In the genomic region with DNA sequence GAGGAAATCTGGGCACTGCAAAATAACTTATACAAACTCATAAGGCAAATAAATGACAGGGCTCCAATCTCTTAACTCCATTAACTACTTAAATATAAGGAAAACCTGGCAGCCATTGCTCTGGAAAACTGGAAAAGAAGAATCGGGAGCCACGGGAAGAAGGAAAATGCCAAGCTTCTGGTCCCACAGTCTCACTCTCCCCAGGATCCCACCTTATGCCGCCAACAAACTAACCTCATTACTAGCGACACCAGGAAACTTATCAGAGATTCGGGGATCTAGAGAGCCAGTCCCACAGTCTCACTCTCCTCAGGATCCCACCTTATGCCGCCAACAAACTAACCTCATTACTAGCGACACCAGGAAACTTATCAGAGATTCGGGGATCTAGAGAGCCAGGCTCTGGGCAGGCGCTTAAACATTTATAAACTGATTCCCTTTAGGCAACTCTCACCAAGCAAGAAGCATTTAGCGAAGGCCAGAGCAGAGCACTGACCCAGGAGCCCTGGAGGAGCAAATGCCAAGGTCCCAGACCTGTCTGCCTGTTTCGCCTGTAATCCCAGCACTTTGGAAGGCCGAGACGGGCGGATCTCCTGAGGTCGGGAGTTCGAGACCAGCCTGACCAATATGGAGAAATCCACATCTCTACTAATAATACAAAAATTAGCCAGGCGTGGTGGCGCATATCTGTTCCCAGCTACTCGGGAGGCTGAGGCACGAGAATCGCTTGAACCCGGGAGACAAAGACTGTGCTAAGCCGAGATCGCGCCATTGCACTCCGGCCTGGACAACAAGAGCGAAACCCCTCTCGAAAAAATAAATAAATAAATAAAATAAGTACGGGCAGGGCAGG, we compare ENCODE assay signal across 8 cellular contexts. TPM values are rescaled to one million over a fixed set of nuclear protein-coding genes. Genes with fewer than 3 reads are reported as not detected.
A peak's percentile ranks its signal among the peaks of the same experiment; 100 is the strongest.
DNase-seq lines count a peak whose midpoint lies in the region; ATAC-seq and TF ChIP-seq lines count a peak whose summit lies in the region.

No MANE protein-coding gene starts in this region.

- no peak for TF ChIP-seq CTCF in heart right ventricle (IDR thresholded peaks at IDR 0.05)

- H3K27me3 Mint-ChIP-seq in activated CD4-positive, alpha-beta memory T cell treated with anti-CD3 and anti-CD28 coated beads, Interleukin-2, amount 10 ng/mL, durations not matched to agents 7 days and 5 days: peaks cover 17% of the 10 kb centered on the region
- H3K27me3 Mint-ChIP-seq in stimulated activated naive CD8-positive, alpha-beta T cell treated with anti-CD3 and anti-CD28 coated beads, Interleukin-15, amount 100 ng/mL, for 72 hours: peaks cover 21% of the 10 kb centered on the region

- H3K36me3 Mint-ChIP-seq in activated CD4-positive, alpha-beta memory T cell treated with anti-CD3 and anti-CD28 coated beads, Interleukin-2, amount 10 ng/mL, durations not matched to agents 7 days and 5 days (ENCODE audit: low read depth): peaks cover 30% of the 10 kb centered on the region

- H3K27ac Mint-ChIP-seq in activated CD4-positive, alpha-beta memory T cell treated with anti-CD3 and anti-CD28 coated beads, Interleukin-2, amount 10 ng/mL, durations not matched to agents 7 days and 5 days: peak overlapping the region; percentile 99
- peak overlapping the region; percentile 100 for H3K27ac Mint-ChIP-seq in stimulated activated naive CD8-positive, alpha-beta T cell treated with anti-CD3 and anti-CD28 coated beads, Interleukin-15, amount 100 ng/mL, for 72 hours

- H3K4me3 Mint-ChIP-seq in activated CD4-positive, alpha-beta memory T cell treated with anti-CD3 and anti-CD28 coated beads, Interleukin-2, amount 10 ng/mL, durations not matched to agents 7 days and 5 days: peak overlapping the region; percentile 100
- peak overlapping the region; percentile 100 for H3K4me3 Mint-ChIP-seq in stimulated activated naive CD8-positive, alpha-beta T cell treated with anti-CD3 and anti-CD28 coated beads, Interleukin-15, amount 100 ng/mL, for 72 hours

- no peak for DNase-seq in heart right ventricle
- no peak for DNase-seq in left ventricle myocardium superior
- DNase-seq in activated CD4-positive, alpha-beta memory T cell treated with anti-CD3 and anti-CD28 coated beads, Interleukin-2, amount 10 ng/mL, durations not matched to agents 7 days and 5 days: no peak
- DNase-seq in stimulated activated naive CD8-positive, alpha-beta T cell treated with anti-CD3 and anti-CD28 coated beads, Interleukin-15, amount 100 ng/mL, for 72 hours: no peak

- intact Hi-C loops in heart right ventricle (cut with DNase I): loop anchor here in 6 of 10 donors (2.0 to 10.0 kb wide), 4 partner anchors 63 to 78 kb away; partner anchors contain the start of gene C1orf216 (in 6 of the 6)
- intact Hi-C loops in left ventricle myocardium superior (cut with micrococcal nuclease): no loop called here

- CTCF ChIA-PET in activated CD4-positive, alpha-beta memory T cell treated with anti-CD3 and anti-CD28 coated beads, Interleukin-2, amount 10 ng/mL, durations not matched to agents 7 days and 5 days (lab: Charles Lee): interaction anchor here (1.0 to 1.2 kb wide), 2 partner anchors 75 kb away, joined by 3 read pairs; no protein-coding TSS in a partner anchor

- H3K27me3 ChIP-seq in heart right ventricle: peaks cover 0 to 26% (median 0%) of the 10 kb centered on the region in 7 donors
- H3K27me3 ChIP-seq in iPS-15b (ENCODE audit: control insufficient read depth, insufficient read depth, low read length): no peaks in the 10 kb centered on the region

- H3K9me3 ChIP-seq in heart right ventricle (no peaks in the 10 kb centered on the region), iPS-15b (ENCODE audit: control insufficient read depth, insufficient read depth, low read length) (no peaks in the 10 kb centered on the region)

- H3K4me1 ChIP-seq in heart right ventricle (peaks cover 7 to 56% (median 46%) of the 10 kb centered on the region in 9 donors), iPS-15b (ENCODE audit: control insufficient read depth, insufficient read depth, low read length) (peaks cover 13% of the 10 kb centered on the region)

- H3K9ac ChIP-seq in iPS-15b (ENCODE audit: low read depth, low read length): peak overlapping the region; percentile 90

- H3K9me3 Mint-ChIP-seq in activated CD4-positive, alpha-beta memory T cell treated with anti-CD3 and anti-CD28 coated beads, Interleukin-2, amount 10 ng/mL, durations not matched to agents 7 days and 5 days: no peaks in the 10 kb centered on the region
- no peaks in the 10 kb centered on the region for H3K9me3 Mint-ChIP-seq in stimulated activated naive CD8-positive, alpha-beta T cell treated with anti-CD3 and anti-CD28 coated beads, Interleukin-15, amount 100 ng/mL, for 72 hours

- peaks cover 42% of the 10 kb centered on the region for H3K4me1 Mint-ChIP-seq in activated CD4-positive, alpha-beta memory T cell treated with anti-CD3 and anti-CD28 coated beads, Interleukin-2, amount 10 ng/mL, durations not matched to agents 7 days and 5 days
- H3K4me1 Mint-ChIP-seq in stimulated activated naive CD8-positive, alpha-beta T cell treated with anti-CD3 and anti-CD28 coated beads, Interleukin-15, amount 100 ng/mL, for 72 hours: peaks cover 41% of the 10 kb centered on the region

- 17 to 18% methylated on average over 29 of the region's 29 CpGs for WGBS in heart right ventricle, 2 donors

- H3K4me3 ChIP-seq in heart right ventricle: peak overlapping the region; percentile 65 to 95 (median 88)
- H3K4me3 ChIP-seq in iPS-15b (ENCODE audit: low read depth, low read length): peak overlapping the region; percentile 96

- POLR2A ChIA-PET in activated CD4-positive, alpha-beta memory T cell treated with anti-CD3 and anti-CD28 coated beads, Interleukin-2, amount 10 ng/mL, durations not matched to agents 7 days and 5 days (lab: Charles Lee): interaction anchor here (1.0 to 2.3 kb wide), 3 partner anchors 12 to 129 kb away, joined by 3 to 6 read pairs (median 5); partner anchors contain the start of gene CLSPN

- ATAC-seq in heart right ventricle (no peak), left ventricle myocardium superior (no peak), GM18511 (IDR thresholded peaks at IDR 0.05; ENCODE audit: unreplicated experiment) (no peak), GM21447 (IDR thresholded peaks at IDR 0.05; ENCODE audit: unreplicated experiment) (no peak), GM18868 (IDR thresholded peaks at IDR 0.05; ENCODE audit: unreplicated experiment) (no peak)
- ATAC-seq in stimulated activated naive CD8-positive, alpha-beta T cell treated with anti-CD3 and anti-CD28 coated beads, Interleukin-15, amount 100 ng/mL, for 72 hours: no peak

- H3K27ac ChIP-seq in heart right ventricle: peak overlapping the region; percentile 82 to 96 (median 88)

- H3K36me3 ChIP-seq in heart right ventricle (peaks cover 0 to 8% (median 3%) of the 10 kb centered on the region in 9 donors), iPS-15b (ENCODE audit: control insufficient read depth, insufficient read depth, low read length) (no peaks in the 10 kb centered on the region)

RNA-seq across cellular contexts. Expression of gene PSMB2, which starts 0.7 kb away (rescaled TPM):
- total RNA-seq in heart right ventricle: 10 to 100 TPM; 34.1 to 55.0 (median 39.1) TPM
- 10 to 100 TPM; 34.2 to 44.1 TPM for polyA plus RNA-seq in heart right ventricle
- total RNA-seq in left ventricle myocardium superior: 37.7 TPM
- 10 to 100 TPM; 76.4 to 78.1 TPM for total RNA-seq in activated CD4-positive, alpha-beta memory T cell treated with anti-CD3 and anti-CD28 coated beads, Interleukin-2, amount 10 ng/mL, durations not matched to agents 7 days and 5 days
